In the genomic region with DNA sequence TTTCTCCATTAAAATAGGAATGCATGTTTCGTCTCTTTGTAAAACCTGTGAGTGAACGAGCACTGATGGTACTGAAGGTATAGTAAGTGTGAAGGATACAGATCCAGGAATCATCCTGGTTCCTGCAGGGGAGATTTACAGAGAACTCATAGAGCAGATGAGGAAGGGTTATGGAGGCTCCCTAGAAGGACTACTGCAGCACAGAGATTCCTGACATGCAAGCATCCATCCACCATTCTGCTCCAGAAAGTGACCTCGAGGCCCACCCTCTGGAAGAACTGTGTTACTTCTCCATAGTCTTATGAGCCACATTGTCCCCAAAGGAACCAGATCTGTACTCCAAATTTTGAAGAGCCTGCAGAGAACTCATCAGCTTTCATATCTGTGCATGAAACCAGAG, we compare ENCODE assay signal across 2 cellular contexts.
TF ChIP-seq lines count a peak whose summit lies in the region.

No MANE protein-coding gene starts in this region.

TF ChIP-seq in HEK293, 187 proteins besides CTCF, POLR2A, EP300 and RAD21:
- TF ChIP-seq ZNF274 (IDR thresholded peaks at IDR 0.05; ENCODE audit: low read length) (no peak), ZNF274 (tag by site-specific recombination; IDR thresholded peaks at IDR 0.05; ENCODE audit: borderline replicate concordance) (peak; percentile 31; the same call in 1 of the 2 replicates), HOXD13 (CRISPR knock-in tag; IDR thresholded peaks at IDR 0.05; ENCODE audit: borderline replicate concordance) (no peak)

TF ChIP-seq in K562, 482 proteins besides CTCF, POLR2A, EP300 and RAD21:
- TF ChIP-seq POU5F1 (IDR thresholded peaks at IDR 0.05; ENCODE audit: borderline replicate concordance, low read depth, low read length, partially characterized antibody) (no peak), CHCHD3 (CRISPR knock-in tag; IDR thresholded peaks at IDR 0.05) (no peak), ZNF274 (IDR thresholded peaks at IDR 0.05; ENCODE audit: borderline replicate concordance, low read depth, low read length) (peak; percentile 75; the same call in 1 of the 2 replicates)
